8 cellular contexts compared by ENCODE assay signal in the genomic region with DNA sequence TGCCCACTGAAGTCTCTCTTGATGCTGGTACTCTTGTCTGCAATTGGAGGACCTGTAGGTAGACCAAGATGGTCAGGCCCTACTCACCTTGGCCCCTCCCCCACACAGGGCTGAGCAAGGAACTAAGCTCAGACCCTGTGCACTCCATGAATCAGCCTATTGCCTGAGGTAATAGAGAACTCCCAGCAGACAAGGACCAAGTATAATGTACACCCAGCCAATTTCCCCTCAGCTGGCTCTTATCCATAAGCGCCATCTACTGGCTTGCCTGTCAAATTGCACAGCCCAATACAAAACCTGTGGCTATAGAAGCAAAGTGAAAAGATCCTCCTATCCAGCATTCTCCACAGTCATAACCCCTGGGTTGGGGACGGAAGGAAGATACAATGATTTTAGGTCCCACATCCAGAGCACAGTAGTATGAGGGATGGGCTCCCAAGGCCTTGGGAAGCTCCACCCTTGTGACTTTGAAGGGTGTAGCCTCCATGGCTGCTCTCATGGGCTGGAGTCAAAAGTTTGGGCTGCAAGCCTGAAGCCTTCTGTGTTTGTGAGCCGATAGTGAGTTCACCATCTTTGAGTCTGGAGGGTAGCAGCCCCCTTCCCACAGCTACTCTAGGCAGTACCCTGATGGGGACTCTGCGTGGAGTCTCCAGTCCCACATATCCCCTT. TPM values are rescaled to one million over a fixed set of nuclear protein-coding genes. Genes with fewer than 3 reads are reported as not detected.
DNase-seq lines count a peak whose midpoint lies in the region; ATAC-seq and TF ChIP-seq lines count a peak whose summit lies in the region.

No MANE protein-coding gene starts in this region.

- peak overlapping the region; percentile 48 for H2AFZ ChIP-seq in KMS-11 (ENCODE audit: low read depth)

- TF ChIP-seq CTCF in KMS-11 (conservative IDR thresholded peaks at IDR 0.05; ENCODE audit: low read depth, low read length): peak; percentile 91

- H3K27ac ChIP-seq in KMS-11: no peak overlapping the region

- no peaks in the 10 kb centered on the region for H3K27me3 ChIP-seq in H7 (ENCODE audit: control insufficient read depth, insufficient read depth, low read length)
- no peaks in the 10 kb centered on the region for H3K27me3 ChIP-seq in KMS-11 (ENCODE audit: insufficient read depth, low read depth)

- ATAC-seq in activated naive CD4-positive, alpha-beta T cell treated with anti-CD3 and anti-CD28 coated beads, Interleukin-2, amount 50 U/mL, for 72 hours: peak; percentile 83 to 84

- H3K36me3 ChIP-seq in H7 (replicated peaks; ENCODE audit: control insufficient read depth, insufficient read depth, low read length) (no peaks in the 10 kb centered on the region), KMS-11 (ENCODE audit: insufficient read depth) (no peaks in the 10 kb centered on the region)

- H3K9ac ChIP-seq in KMS-11: no peak overlapping the region

- peaks cover 10% of the 10 kb centered on the region for H3K4me1 ChIP-seq in KMS-11 (ENCODE audit: low read depth, poor library complexity, severe bottlenecking)

- H3K36me3 Mint-ChIP-seq in activated naive CD4-positive, alpha-beta T cell treated with anti-CD3 and anti-CD28 coated beads, Interleukin-2, amount 50 U/mL, for 72 hours: peaks cover 0 to 5% of the 10 kb centered on the region in 2 donors

- H3K4me2 ChIP-seq in KMS-11: no peak overlapping the region

- no peaks in the 10 kb centered on the region for H4K20me1 ChIP-seq in KMS-11 (ENCODE audit: insufficient read depth)

- DNase-seq in SHP77 (lab: John Stamatoyannopoulos, UW) (peak; percentile 5 to 7), SHP77 treated with DMSO at 0.1 percent for 48 hours (lab: John Stamatoyannopoulos, UW) (no peak), H7 (peak; percentile 19), RKO (ENCODE audit: low spot score) (peak; percentile 74), hepatic stellate cell (ENCODE audit: low spot score) (peak; percentile 21)
- DNase-seq in activated naive CD4-positive, alpha-beta T cell treated with anti-CD3 and anti-CD28 coated beads, Interleukin-2, amount 50 U/mL, for 72 hours (ENCODE audit: low spot score in 2 of 2): peak in 1 of 2 donors; percentile 59
- DNase-seq in stimulated activated CD4-positive, alpha-beta T cell treated with anti-CD3 and anti-CD28 coated beads, Interleukin-12 subunit alpha, Interleukin-12 subunit beta, amount 100 ng/mL, for 4 hours: peak; percentile 1

- H3K79me2 ChIP-seq in KMS-11 (ENCODE audit: insufficient read depth, low read depth): no peaks in the 10 kb centered on the region

- H3K4me3 ChIP-seq in H7 (ENCODE audit: insufficient read depth, low read depth, low read length): no peak overlapping the region
- no peak overlapping the region for H3K4me3 ChIP-seq in KMS-11 (IDR thresholded peaks at IDR 0.05; ENCODE audit: insufficient read depth, low read depth, low read length)

- H3K27ac Mint-ChIP-seq in activated naive CD4-positive, alpha-beta T cell treated with anti-CD3 and anti-CD28 coated beads, Interleukin-2, amount 50 U/mL, for 72 hours: no peak overlapping the region

- no peaks in the 10 kb centered on the region for H3K9me3 Mint-ChIP-seq in activated naive CD4-positive, alpha-beta T cell treated with anti-CD3 and anti-CD28 coated beads, Interleukin-2, amount 50 U/mL, for 72 hours

RNA-seq across cellular contexts. Expression of a gene that starts 56.0 kb away (rescaled TPM):
- not detected in 2 replicates for total RNA-seq in H7 (2014; rRNA removed; shearing (Covaris generic))
- not detected for total RNA-seq in activated naive CD4-positive, alpha-beta T cell treated with anti-CD3 and anti-CD28 coated beads, Interleukin-2, amount 50 U/mL, for 72 hours

RNA-seq across cellular contexts. Expression of a gene that starts 56.7 kb away (rescaled TPM):
- not detected in 2 replicates for total RNA-seq in H7 (2014; rRNA removed; shearing (Covaris generic))
- not detected for total RNA-seq in activated naive CD4-positive, alpha-beta T cell treated with anti-CD3 and anti-CD28 coated beads, Interleukin-2, amount 50 U/mL, for 72 hours
